In the genomic region with DNA sequence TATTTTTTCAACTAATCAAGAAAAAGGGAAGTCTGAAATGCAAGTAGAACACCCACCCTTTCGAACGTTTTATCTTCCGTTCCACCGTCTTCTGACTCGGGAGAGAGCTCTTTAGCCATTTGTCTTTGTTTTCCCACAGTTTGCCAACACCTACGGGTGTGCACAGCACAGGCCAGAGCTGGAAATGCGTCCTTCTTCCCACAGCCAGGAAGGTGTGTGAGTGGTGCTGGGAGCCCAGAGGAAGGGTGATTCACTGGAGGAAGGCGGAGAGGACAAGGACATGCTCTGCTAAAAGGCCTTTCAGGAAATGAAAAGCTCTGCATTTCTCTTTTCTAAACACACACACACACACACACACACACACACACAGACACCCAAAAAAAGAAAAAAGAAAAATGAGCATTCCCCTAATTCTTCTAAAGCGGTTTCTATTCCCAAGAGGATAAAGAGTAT, we compare ENCODE assay signal across 9 cellular contexts. TPM values are rescaled to one million over a fixed set of nuclear protein-coding genes. Genes with fewer than 3 reads are reported as not detected.
DNase-seq lines count a peak whose midpoint lies in the region; ATAC-seq and TF ChIP-seq lines count a peak whose summit lies in the region.
"Had no signal": no experiment of that assay in that cellular context is flagged by ENCODE, and none has a peak within 500 bp of the region (broad histone marks: within the 10 kb centered on the region; RNA-seq: fewer than 3 reads in every experiment).

No MANE protein-coding gene starts in this region.

- DNase-seq in GM03348 (ENCODE audit: low spot score) (peak; percentile 21), left ventricle myocardium inferior (peak; percentile 24), gastrocnemius medialis (peak; percentile 66 to 80), NCI-H2227 treated with DMSO at 0.1 percent for 48 hours (lab: John Stamatoyannopoulos, UW) (no peak), BE2C (no peak), SK-N-DZ (ENCODE audit: low spot score) (no peak)
- DNase-seq: activated CD8-positive, alpha-beta T cell treated with anti-CD3 and anti-CD28 coated beads for 36 hours had no signal

- ATAC-seq in gastrocnemius medialis, result peak; percentile 63 to 78
- ATAC-seq in GM21423 (IDR thresholded peaks at IDR 0.05; ENCODE audit: unreplicated experiment), result no peak
- ATAC-seq: activated CD8-positive, alpha-beta T cell treated with anti-CD3 and anti-CD28 coated beads for 36 hours had no signal

- in situ Hi-C loops in gastrocnemius medialis (cut with MboI; ENCODE audit: low sequenced_read_pairs in 4 of 4), result no loop called here

- H3K9me3 ChIP-seq in left ventricle myocardium inferior (replicated peaks) (no peaks in the 10 kb centered on the region), gastrocnemius medialis (no peaks in the 10 kb centered on the region), BE2C (no peaks in the 10 kb centered on the region)

- peak; percentile 2 to 29 for TF ChIP-seq POLR2A in gastrocnemius medialis (IDR thresholded peaks at IDR 0.05)

- H3K4me1 ChIP-seq in left ventricle myocardium inferior (peaks cover 52% of the 10 kb centered on the region), gastrocnemius medialis (peaks cover 81 to 96% of the 10 kb centered on the region in 2 donors), BE2C (peaks cover 16% of the 10 kb centered on the region)

- H3K4me3 ChIP-seq in left ventricle myocardium inferior, result peak overlapping the region; percentile 40
- H3K4me3 ChIP-seq in gastrocnemius medialis, result peak overlapping the region; percentile 48 to 53 (median 52)
- H3K4me3 ChIP-seq in BE2C (ENCODE audit: low read depth, low read length), result no peak overlapping the region

- intact Hi-C loops in left ventricle myocardium inferior (cut with micrococcal nuclease), result no loop called here
- intact Hi-C loops in gastrocnemius medialis (cut with DNase I; ENCODE audit: low total_unique reads), result loop anchor here (1.0 to 10.0 kb wide), 2 partner anchors 42 to 313 kb away; partner anchors contain the start of gene SRSF8

- H3K27me3 ChIP-seq in left ventricle myocardium inferior (ENCODE audit: low read depth) (no peaks in the 10 kb centered on the region), gastrocnemius medialis (no peaks in the 10 kb centered on the region), BE2C (no peaks in the 10 kb centered on the region)

- TF ChIP-seq CTCF in left ventricle myocardium inferior (IDR thresholded peaks at IDR 0.05; ENCODE audit: borderline replicate concordance) (no peak), gastrocnemius medialis (IDR thresholded peaks at IDR 0.05 in 4 of 5, conservative IDR thresholded peaks at IDR 0.05 in 1 of 5) (no peak), BE2C (IDR thresholded peaks at IDR 0.05; ENCODE audit: low read depth, low read length) (no peak)

- H3K27ac ChIP-seq in angular gyrus (ENCODE audit: low read depth, low read length) (peak overlapping the region; percentile 2), left ventricle myocardium inferior (replicated peaks) (peak overlapping the region; percentile 90), gastrocnemius medialis (peak overlapping the region; percentile 85 to 94 (median 90))

- H3K36me3 ChIP-seq in left ventricle myocardium inferior, result peaks cover 6% of the 10 kb centered on the region
- no peaks in the 10 kb centered on the region for H3K36me3 ChIP-seq in gastrocnemius medialis
- no peaks in the 10 kb centered on the region; the same call in 1 of the 2 replicates for H3K36me3 ChIP-seq in BE2C

RNA-seq across cellular contexts. Expression of gene ENDOD1, which starts 18.5 kb away (rescaled TPM):
- total RNA-seq in left ventricle myocardium inferior, result 11.3 TPM
- 10 to 100 TPM; 17.5 to 35.2 (median 27.6) TPM for total RNA-seq in gastrocnemius medialis
- 24.1 TPM for polyA plus RNA-seq in BE2C (2012; ENCODE audit: insufficient read depth, insufficient read length, low read depth)
- polyA plus RNA-seq in SK-N-DZ (2014; cell fraction: cytosol; rRNA removed), result 5.9 and 7.3 TPM in 2 replicates
- 2.0 and 3.1 TPM in 2 replicates for polyA plus RNA-seq in SK-N-DZ (2014; cell fraction: nucleus; rRNA removed)

RNA-seq across cellular contexts. Expression of gene SRSF8, which starts 41.5 kb away (rescaled TPM):
- 19.0 TPM for total RNA-seq in left ventricle myocardium inferior
- total RNA-seq in gastrocnemius medialis, result 10 to 100 TPM; 18.2 to 31.0 (median 21.5) TPM
- polyA plus RNA-seq in BE2C (2012; ENCODE audit: insufficient read depth, insufficient read length, low read depth), result 147 TPM
- polyA plus RNA-seq in SK-N-DZ (2014; cell fraction: cytosol; rRNA removed), result 45.0 and 49.7 TPM in 2 replicates
- polyA plus RNA-seq in SK-N-DZ (2014; cell fraction: nucleus; rRNA removed), result 13.7 and 19.0 TPM in 2 replicates

RNA-seq across cellular contexts. Expression of gene KDM4F, which starts 59.0 kb away (rescaled TPM):
- total RNA-seq in left ventricle myocardium inferior (not detected), gastrocnemius medialis (not detected)
- not detected for polyA plus RNA-seq in BE2C (2012; ENCODE audit: insufficient read depth, insufficient read length, low read depth)
- not detected in 2 replicates for polyA plus RNA-seq in SK-N-DZ (2014; cell fraction: cytosol; rRNA removed)
- not detected in 2 replicates for polyA plus RNA-seq in SK-N-DZ (2014; cell fraction: nucleus; rRNA removed)
- total RNA-seq: activated CD8-positive, alpha-beta T cell treated with anti-CD3 and anti-CD28 coated beads for 36 hours had no signal

Comparison
In these comparisons a context has a peak if more than half of its experiments do, and no peak if none do; other contexts are left out.
1. DNase-seq: peak in GM03348 (single experiment), left ventricle myocardium inferior (single experiment) and gastrocnemius medialis (2 of 2); none in NCI-H2227 treated with DMSO at 0.1 percent for 48 hours (single experiment), BE2C (single experiment) and SK-N-DZ (single experiment).
2. H3K27ac ChIP-seq: peak in every context shown above with its lines; median percentile 90 in left ventricle myocardium inferior; 90 in gastrocnemius medialis; 2 in angular gyrus.